In the genomic region with DNA sequence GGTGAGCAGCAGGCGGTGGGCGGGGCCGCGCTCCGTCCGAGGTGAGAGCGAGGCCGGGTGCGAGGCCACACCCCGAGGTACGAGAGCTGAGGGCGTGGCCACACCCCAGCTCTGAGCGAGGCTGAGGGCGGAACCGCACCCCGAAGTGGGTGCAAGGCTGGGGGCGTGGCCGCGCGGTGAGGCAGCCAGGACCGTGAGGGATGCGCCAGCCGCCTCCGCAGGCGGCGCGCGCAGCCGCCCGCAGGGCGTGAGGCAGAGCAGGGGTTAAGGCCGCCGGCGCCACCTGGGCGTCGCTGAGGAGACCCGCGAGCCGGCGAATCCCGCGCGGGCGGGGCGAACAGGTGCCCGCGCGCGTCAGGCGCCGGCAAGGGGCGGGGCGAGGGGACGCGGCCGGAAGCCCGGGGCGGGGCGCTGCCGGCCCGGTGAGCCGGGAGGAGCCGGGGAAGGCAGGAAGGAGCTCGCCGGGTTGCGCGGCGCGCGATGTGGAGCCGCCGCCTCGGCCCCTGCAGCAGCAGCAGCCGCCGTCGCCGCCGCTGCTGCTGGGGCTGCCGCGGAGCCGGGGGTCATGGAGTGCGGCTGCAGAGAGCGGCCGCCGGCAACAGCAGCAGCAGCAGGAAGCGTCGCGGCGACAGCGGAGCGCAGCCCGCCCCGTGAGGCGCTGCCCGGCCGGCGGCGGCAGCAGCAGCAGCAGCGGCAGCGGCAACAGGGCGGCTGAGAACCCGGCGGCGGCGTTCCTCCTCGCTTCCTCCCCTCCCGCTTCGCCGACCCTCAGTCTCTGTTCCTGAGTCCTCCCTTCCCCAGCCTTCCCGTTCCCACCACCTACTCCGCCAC, we compare ENCODE assay signal across 8 cellular contexts.
DNase-seq lines count a peak whose midpoint lies in the region; ATAC-seq, FAIRE-seq and TF ChIP-seq lines count a peak whose summit lies in the region.

A gene with protein sequence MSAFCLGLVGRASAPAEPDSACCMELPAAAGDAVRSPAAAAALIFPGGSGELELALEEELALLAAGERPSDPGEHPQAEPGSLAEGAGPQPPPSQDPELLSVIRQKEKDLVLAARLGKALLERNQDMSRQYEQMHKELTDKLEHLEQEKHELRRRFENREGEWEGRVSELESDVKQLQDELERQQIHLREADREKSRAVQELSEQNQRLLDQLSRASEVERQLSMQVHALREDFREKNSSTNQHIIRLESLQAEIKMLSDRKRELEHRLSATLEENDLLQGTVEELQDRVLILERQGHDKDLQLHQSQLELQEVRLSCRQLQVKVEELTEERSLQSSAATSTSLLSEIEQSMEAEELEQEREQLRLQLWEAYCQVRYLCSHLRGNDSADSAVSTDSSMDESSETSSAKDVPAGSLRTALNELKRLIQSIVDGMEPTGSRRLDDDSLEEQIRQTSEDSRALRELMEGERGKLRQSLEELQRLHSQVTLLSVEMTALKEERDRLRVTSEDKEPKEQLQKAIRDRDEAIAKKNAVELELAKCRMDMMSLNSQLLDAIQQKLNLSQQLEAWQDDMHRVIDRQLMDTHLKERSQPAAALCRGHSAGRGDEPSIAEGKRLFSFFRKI (plus strand): TSS at position 449 of the 831 bp plus-strand sequence. CDS start 633 bp downstream, outside the sequence.

- H3K36me3 ChIP-seq in OCI-LY3 (replicated peaks; ENCODE audit: low read depth, low read length), result no peaks in the 10 kb centered on the region
- H3K36me3 ChIP-seq in muscle layer of duodenum (ENCODE audit: control insufficient read depth in 1 of 2, insufficient read depth in 2 of 2, low read length in 2 of 2), result no peaks in the 10 kb centered on the region

- no peak for FAIRE-seq in D721Med (lab: Jason Lieb, UNC)

- DNase-seq in D721Med (ENCODE audit: insufficient read length, low spot score), result peak; percentile 39
- peak; percentile 69 for DNase-seq in HuH-7 (ENCODE audit: low spot score)
- peak; percentile 93 for DNase-seq in activated T-cell treated with anti-CD3 and anti-CD28 coated beads for 1 hour (ENCODE audit: low read depth)
- DNase-seq in epithelial cell of prostate (ENCODE audit: low read depth, low spot score), result peak; percentile 87
- DNase-seq in stimulated activated CD8-positive, alpha-beta memory T cell treated with anti-CD3 and anti-CD28 coated beads, Interleukin-7, amount 100 ng/mL, for 4 hours (ENCODE audit: low read depth in 2 of 2), result peak; percentile 94 to 99

- H3K9ac ChIP-seq in OCI-LY3 (ENCODE audit: low read length), result peak within 1 kb of the TSS; percentile 65

- H3K4me1 ChIP-seq in OCI-LY3 (ENCODE audit: low read length) (peaks cover 18% of the 10 kb centered on the region), muscle layer of duodenum (ENCODE audit: control insufficient read depth in 1 of 2, insufficient read depth in 2 of 2, low read length in 2 of 2) (peaks cover 4 to 15% of the 10 kb centered on the region in 2 donors)

- H3K27me3 ChIP-seq in OCI-LY3 (ENCODE audit: low read depth, low read length) (peaks cover 18% of the 10 kb centered on the region; the same call in 1 of the 2 replicates), muscle layer of duodenum (ENCODE audit: low read depth, low read length) (peaks cover 16% of the 10 kb centered on the region)

- H4K20me1 ChIP-seq in OCI-LY3 (ENCODE audit: insufficient read depth, low read length), result no peaks in the 10 kb centered on the region

- H3K9me3 ChIP-seq in OCI-LY3 (ENCODE audit: insufficient read depth, low read length), result no peaks in the 10 kb centered on the region
- no peaks in the 10 kb centered on the region for H3K9me3 ChIP-seq in muscle layer of duodenum (ENCODE audit: control insufficient read depth in 1 of 2, low read length in 2 of 2)

- H3K4me2 ChIP-seq in OCI-LY3 (ENCODE audit: low read length), result peak within 1 kb of the TSS; percentile 96

- H3K4me3 ChIP-seq in OCI-LY3 (ENCODE audit: low read length) (peak within 1 kb of the TSS; percentile 96), muscle layer of duodenum (ENCODE audit: low read depth in 1 of 2, low read length in 2 of 2) (peak within 1 kb of the TSS; percentile 42 to 72)

- peak within 1 kb of the TSS; percentile 52 for H3K27ac ChIP-seq in OCI-LY3 (ENCODE audit: low read length)
- H3K27ac ChIP-seq in epithelial cell of prostate, result peak within 1 kb of the TSS; percentile 70
- H3K27ac ChIP-seq in muscle layer of duodenum (ENCODE audit: low read length), result no peak within 1 kb of the TSS

- TF ChIP-seq CTCF in D721Med (IDR thresholded peaks at IDR 0.05; ENCODE audit: insufficient read depth, missing control alignments) (no peak), OCI-LY3 (IDR thresholded peaks at IDR 0.05; ENCODE audit: low read depth, low read length) (no peak)

- peak within 1 kb of the TSS; percentile 66 for H2AFZ ChIP-seq in OCI-LY3 (ENCODE audit: low read depth, low read length)

- peaks cover 16% of the 10 kb centered on the region for H3K79me2 ChIP-seq in OCI-LY3 (ENCODE audit: low read length)

- peak; percentile 88 for ATAC-seq in GM21526 (IDR thresholded peaks at IDR 0.05; ENCODE audit: low FRiP score, unreplicated experiment)

Comparison
In these comparisons a context has a peak if more than half of its experiments do, and no peak if none do; other contexts are left out.
1. DNase-seq: peak in every context shown above with its lines; median percentile 96 in stimulated activated CD8-positive, alpha-beta memory T cell treated with anti-CD3 and anti-CD28 coated beads, Interleukin-7, amount 100 ng/mL, for 4 hours; 93 in activated T-cell treated with anti-CD3 and anti-CD28 coated beads for 1 hour; 87 in epithelial cell of prostate; 69 in HuH-7; 39 in D721Med.